25 cellular contexts compared by ENCODE assay signal in genomic region chr5:131735393-131735792, GRCh38.
DNase-seq lines count a peak whose midpoint lies in the region; ATAC-seq, FAIRE-seq and TF ChIP-seq lines count a peak whose summit lies in the region.
"Had no signal": no experiment of that assay in that cellular context is flagged by ENCODE, and none has a peak within 500 bp of the region (broad histone marks: within the 10 kb centered on the region; RNA-seq: fewer than 3 reads in every experiment).

No MANE protein-coding gene starts in this region.

- no peak overlapping the region for H3K27ac ChIP-seq in K562 (ENCODE audit: extremely low read depth, low read depth, low read length)
- no peak overlapping the region for H3K27ac ChIP-seq in small intestine (ENCODE audit: low read depth in 1 of 2, low read length in 1 of 2)
- H3K27ac ChIP-seq: 22Rv1; A549; BLaER1 treated with 17β-estradiol and CSF1 and Interleukin-3, amounts not matched to agents 10 nM and 100 nM; GM23248 had no signal

- no peaks in the 10 kb centered on the region for H4K20me1 ChIP-seq in K562 (replicated peaks; ENCODE audit: control insufficient read depth, insufficient read depth, low read length)

- no peak for TF ChIP-seq RAD21 in K562 (CRISPR knock-in tag; conservative IDR thresholded peaks at IDR 0.05 in 1 of 2, IDR thresholded peaks at IDR 0.05 in 1 of 2)

- no peak for TF ChIP-seq CTCF in K562 (IDR thresholded peaks at IDR 0.05 in 2 of 3, conservative IDR thresholded peaks at IDR 0.05 in 1 of 3; ENCODE audit: insufficient read depth in 2 of 3, low read depth in 1 of 3, low read length in 3 of 3)

- POLR2A ChIA-PET in K562 (lab: Yijun Ruan, JAX) = no interaction called here

- H3K27me3 ChIP-seq in K562 (ENCODE audit: control insufficient read depth in 2 of 2, insufficient read depth in 2 of 2, low read length in 2 of 2) = no peaks in the 10 kb centered on the region
- no peaks in the 10 kb centered on the region for H3K27me3 ChIP-seq in small intestine (ENCODE audit: control insufficient read depth in 2 of 2, insufficient read depth in 2 of 2, low read length in 2 of 2)
- H3K27me3 ChIP-seq: BE2C; BLaER1 treated with 17β-estradiol and CSF1 and Interleukin-3, amounts not matched to agents 10 nM and 100 nM had no signal

- no peak overlapping the region for H3K9ac ChIP-seq in K562 (ENCODE audit: insufficient read depth in 1 of 2, low read depth in 2 of 2, low read length in 2 of 2)
- H3K9ac ChIP-seq: BLaER1 treated with 17β-estradiol and CSF1 and Interleukin-3, amounts not matched to agents 10 nM and 100 nM; GM23248 had no signal

- TF ChIP-seq POLR2A in K562 (conservative IDR thresholded peaks at IDR 0.05) = no peak

- in situ Hi-C loops in K562 (cut with MboI) = no loop called here

- H3K9me1 ChIP-seq in K562 (ENCODE audit: control insufficient read depth, insufficient read depth, low read length) = no peaks in the 10 kb centered on the region

- H3K4me1 ChIP-seq in K562 (replicated peaks in 1 of 2; ENCODE audit: control insufficient read depth in 2 of 2, insufficient read depth in 2 of 2, low read length in 2 of 2) = no peaks in the 10 kb centered on the region; a peak in 1 of 5 replicates
- H3K4me1 ChIP-seq in small intestine (ENCODE audit: control insufficient read depth in 2 of 2, insufficient read depth in 1 of 2, low read depth in 1 of 2, low read length in 1 of 2) = no peaks in the 10 kb centered on the region
- H3K4me1 ChIP-seq: A549; BLaER1 treated with 17β-estradiol and CSF1 and Interleukin-3, amounts not matched to agents 10 nM and 100 nM had no signal

- no peak overlapping the region for H3K4me3 ChIP-seq in K562
- H3K4me3 ChIP-seq in small intestine (ENCODE audit: low read depth in 1 of 2, low read length in 2 of 2) = no peak overlapping the region
- H3K4me3 ChIP-seq: A549; BLaER1 treated with 17β-estradiol and CSF1 and Interleukin-3, amounts not matched to agents 10 nM and 100 nM; GM12878; GM23248 had no signal

- 99% methylated on average over 8 of the region's 8 CpGs for WGBS in K562 (ENCODE audit: insufficient coverage, low coverage, missing lambda C conversion rate)
- 97 to 99% (median 99%) methylated on average over 8 of the region's 8 CpGs for WGBS in small intestine, 3 donors

- peaks cover 40% of the 10 kb centered on the region for H3K79me2 ChIP-seq in K562 (ENCODE audit: control insufficient read depth, insufficient read depth, low read length)

- ATAC-seq in K562 (no peak), HG03442 (IDR thresholded peaks at IDR 0.05; ENCODE audit: unreplicated experiment) (no peak), HG03135 (IDR thresholded peaks at IDR 0.05; ENCODE audit: unreplicated experiment) (no peak)
- ATAC-seq: A549, GM12878 had no signal

- H2AFZ ChIP-seq in K562 (ENCODE audit: low read depth, low read length) = no peak overlapping the region
- H2AFZ ChIP-seq: GM23248 had no signal

- FAIRE-seq in A204.1 (lab: Jason Lieb, UNC) (peak; percentile 90), K562 (lab: Jason Lieb, UNC) (no peak), frontal cortex (lab: Jason Lieb, UNC) (peak; percentile 92), small intestine (lab: Jason Lieb, UNC) (peak; percentile 33)
- FAIRE-seq: A549, GM12878, GM19239, H1 had no signal

- BruUV-seq in K562 (replicated peaks; lab: Mats Ljungman, UMichigan) = no TSS peak

- CTCF ChIA-PET in K562 (lab: Yijun Ruan, JAX; ENCODE audit: low intra/inter-chr PET ratio) = no interaction called here

- no peak for DNase-seq in K562 (ENCODE audit: extremely low read depth in 1 of 4, low spot score in 3 of 4)
- DNase-seq in frontal cortex (ENCODE audit: low spot score in 2 of 2) = no peak
- DNase-seq in small intestine = no peak
- no peak for DNase-seq in anterior cingulate cortex (lab: John Stamatoyannopoulos, UW)
- DNase-seq: ACHN; AML-193; BE2C; CD4-positive, alpha-beta T cell; CD8-positive, alpha-beta memory T cell; DMS 273 treated with DMSO at 0.1 percent for 48 hours; DMS79; EL; GDM1; GM23248; H7; HCEC 1CT had no signal

- TF ChIP-seq EP300 in K562 (IDR thresholded peaks at IDR 0.05; ENCODE audit: low read length) = no peak

- peaks cover 46% of the 10 kb centered on the region; the same call in 2 of the 3 replicates for H3K36me3 ChIP-seq in K562 (ENCODE audit: control insufficient read depth, insufficient read depth, low read length)
- H3K36me3 ChIP-seq in small intestine (ENCODE audit: control insufficient read depth in 2 of 2, insufficient read depth in 2 of 2, low read length in 2 of 2) = no peaks in the 10 kb centered on the region

- intact Hi-C loops in K562 (cut with micrococcal nuclease) = no loop called here

- H3K9me3 ChIP-seq in K562 (replicated peaks; ENCODE audit: control insufficient read depth, insufficient read depth, low read depth, low read length) (no peaks in the 10 kb centered on the region; the same call in none of the 2 replicates), small intestine (ENCODE audit: control insufficient read depth, low read depth) (no peaks in the 10 kb centered on the region)
- H3K9me3 ChIP-seq: A549, BE2C had no signal

- no peak overlapping the region for H3K4me2 ChIP-seq in K562 (ENCODE audit: insufficient read depth, low read length)
- H3K4me2 ChIP-seq: A549; BLaER1 treated with 17β-estradiol and CSF1 and Interleukin-3, amounts not matched to agents 10 nM and 100 nM had no signal

TF ChIP-seq in K562, 482 proteins besides CTCF, POLR2A, EP300 and RAD21 (continues in another document):
- TF ChIP-seq ZKSCAN3 (CRISPR knock-in tag; IDR thresholded peaks at IDR 0.05) (peak; percentile 58; the same call in 1 of the 2 replicates), ZNF280B (CRISPR knock-in tag; IDR thresholded peaks at IDR 0.05) (no peak), E4F1 (CRISPR knock-in tag; IDR thresholded peaks at IDR 0.05; ENCODE audit: borderline replicate concordance) (peak; percentile 55; the same call in 1 of the 2 replicates), TEAD1 (CRISPR knock-in tag; IDR thresholded peaks at IDR 0.05) (no peak), E2F8 (IDR thresholded peaks at IDR 0.05; ENCODE audit: low read depth, partially characterized antibody) (no peak), MTF1 (CRISPR knock-in tag; IDR thresholded peaks at IDR 0.05; ENCODE audit: borderline replicate concordance) (peak; percentile 95), ILK (tag; IDR thresholded peaks at IDR 0.05; ENCODE audit: borderline replicate concordance, low read depth) (no peak), SLC30A9 (CRISPR knock-in tag; IDR thresholded peaks at IDR 0.05) (peak; percentile 92)
